ENCODE assay signal across 22 cellular contexts in genomic region chr19:3392480-3392879, GRCh38.
"Had no signal": no experiment of that assay in that cellular context is flagged by ENCODE, and none has a peak within 500 bp of the region (broad histone marks: within the 10 kb centered on the region; RNA-seq: fewer than 3 reads in every experiment).

No MANE protein-coding gene starts in this region.

- H3K36me3 ChIP-seq: neural progenitor cell, ovary had no signal

- H3K4me3 ChIP-seq: neural progenitor cell, ovary, tibial artery had no signal

- H2AFZ ChIP-seq: neural progenitor cell had no signal

- DNase-seq: activated B cell treated with CpG ODN at 0.5 μM for 24 hours; activated CD4-positive, alpha-beta memory T cell treated with anti-CD3 and anti-CD28 coated beads, Interleukin-2, amount 10 ng/mL, durations not matched to agents 7 days and 5 days; activated CD4-positive, alpha-beta T cell treated with anti-CD3 and anti-CD28 coated beads for 48 hours; activated naive CD4-positive, alpha-beta T cell; activated naive CD8-positive, alpha-beta T cell treated with anti-CD3 and anti-CD28 coated beads for 36 hours; activated T-cell treated with anti-CD3 and anti-CD28 coated beads, Interleukin-2, amount 50 U/mL, for 1 hour; amniotic stem cell; effector memory CD4-positive, alpha-beta T cell; foreskin fibroblast; glutamatergic neuron; hippocampal formation; naive B cell; ovary; stimulated activated CD4-positive, alpha-beta T cell treated with anti-CD3 and anti-CD28 coated beads, Interleukin-12 subunit alpha, Interleukin-12 subunit beta, amount 100 ng/mL, for 4 hours; stimulated activated CD4-positive, alpha-beta T cell treated with anti-CD3 and anti-CD28 coated beads, Interleukin-1b, Interleukin-23, amount 100 ng/mL, for 48 hours; stimulated activated naive CD4-positive, alpha-beta T cell treated with Interleukin-2 at 50 U/mL for 16 hours; tibial artery had no signal

- H3K9ac ChIP-seq: neural progenitor cell had no signal

- H3K27me3 ChIP-seq: ovary, tibial artery had no signal

- ATAC-seq: activated T-helper 17 cell treated with anti-CD3 and anti-CD28 coated beads, Interleukin-2, amount 50 U/mL, for 72 hours; sciatic nerve had no signal

- H3K4me2 ChIP-seq: neural progenitor cell had no signal

- H3K9me3 ChIP-seq: ovary, tibial artery had no signal

- FAIRE-seq: islet of Langerhans, urothelium cell line had no signal

- H3K27ac ChIP-seq: neural progenitor cell, ovary had no signal
